In genomic region chr6:44658571-44658970, GRCh38 we compare ENCODE assay signal across 18 cellular contexts.
A peak's percentile ranks its signal among the peaks of the same experiment; 100 is the strongest.
DNase-seq lines count a peak whose midpoint lies in the region; ATAC-seq and TF ChIP-seq lines count a peak whose summit lies in the region.
"Had no signal": no experiment of that assay in that cellular context is flagged by ENCODE, and none has a peak within 500 bp of the region (broad histone marks: within the 10 kb centered on the region; RNA-seq: fewer than 3 reads in every experiment).

No MANE protein-coding gene starts in this region.

- no peak for ATAC-seq in foreskin keratinocyte
- ATAC-seq in mucosa of descending colon: no peak
- ATAC-seq: GM12878, HCT116 had no signal

- peak overlapping the region; percentile 7 for H3K27ac Mint-ChIP-seq in activated T-helper 1 cell treated with anti-CD3 and anti-CD28 coated beads, Interleukin-12 subunit alpha, Interleukin-12 subunit beta, Interleukin-2, Interleukin-4 antibody, amounts not matched to agents 30 ng/mL and 10 ng/mL and 1 ng/mL, durations not matched to agents 14 hours and 24 hours and 36 hours
- no peak overlapping the region for H3K27ac Mint-ChIP-seq in Calu3 (ENCODE audit: unreplicated experiment)
- H3K27ac Mint-ChIP-seq: CD4-positive, alpha-beta memory T cell; HFFc6 had no signal

- no peaks in the 10 kb centered on the region for H3K27me3 ChIP-seq in foreskin keratinocyte

- peaks cover 5% of the 10 kb centered on the region for H3K9me3 Mint-ChIP-seq in activated T-helper 1 cell treated with anti-CD3 and anti-CD28 coated beads, Interleukin-12 subunit alpha, Interleukin-12 subunit beta, Interleukin-2, Interleukin-4 antibody, amounts not matched to agents 30 ng/mL and 10 ng/mL and 1 ng/mL, durations not matched to agents 14 hours and 24 hours and 36 hours
- H3K9me3 Mint-ChIP-seq in Calu3 (ENCODE audit: low read depth, unreplicated experiment): peaks cover 3% of the 10 kb centered on the region
- H3K9me3 Mint-ChIP-seq: HFFc6 had no signal

- H3K4me3 Mint-ChIP-seq in activated T-helper 1 cell treated with anti-CD3 and anti-CD28 coated beads, Interleukin-12 subunit alpha, Interleukin-12 subunit beta, Interleukin-2, Interleukin-4 antibody, amounts not matched to agents 30 ng/mL and 10 ng/mL and 1 ng/mL, durations not matched to agents 14 hours and 24 hours and 36 hours: no peak overlapping the region
- H3K4me3 Mint-ChIP-seq in Calu3 (ENCODE audit: low read depth, unreplicated experiment): no peak overlapping the region
- H3K4me3 Mint-ChIP-seq: CD4-positive, alpha-beta memory T cell; H9; HFFc6 had no signal

- H3K27ac ChIP-seq in HEK293 (ENCODE audit: extremely low read depth, low read depth, low read length): no peak overlapping the region
- peak overlapping the region; percentile 20 for H3K27ac ChIP-seq in foreskin keratinocyte
- H3K27ac ChIP-seq: GM23248 had no signal

- CTCF ChIA-PET in HEK293 (lab: Yijun Ruan, JAX) (interaction anchor here (0.7 to 2.4 kb wide), 3 partner anchors 28 to 1040 kb away, joined by 3 to 11 read pairs (median 3); no protein-coding TSS in a partner anchor), Calu3 (lab: Charles Lee) (interaction anchor here (1.4 kb wide), 1 partner anchor 9 kb away, joined by 4 read pairs; no protein-coding TSS in a partner anchor)

- H3K9me3 ChIP-seq in HEK293 (ENCODE audit: control insufficient read depth, insufficient read depth, low read depth, low read length): no peaks in the 10 kb centered on the region
- H3K9me3 ChIP-seq in mucosa of descending colon: no peaks in the 10 kb centered on the region

- DNase-seq in activated T-helper 1 cell treated with anti-CD3 and anti-CD28 coated beads, Interleukin-12 subunit alpha, Interleukin-12 subunit beta, Interleukin-2, Interleukin-4 antibody, amounts not matched to agents 30 ng/mL and 10 ng/mL and 1 ng/mL, durations not matched to agents 14 hours and 24 hours and 36 hours (ENCODE audit: low spot score): no peak
- no peak for DNase-seq in foreskin keratinocyte
- no peak for DNase-seq in Calu3
- DNase-seq in cerebellum (ENCODE audit: low spot score): no peak
- no peak for DNase-seq in mucosa of descending colon
- DNase-seq: C1 segment of cervical spinal cord; CD4-positive, alpha-beta memory T cell; COR-L47; DMS 273 treated with DMSO at 0.1 percent for 48 hours; DMS79; EL; GDM1; GM23248; H9; HFFc6 had no signal

- no peaks in the 10 kb centered on the region for H3K27me3 Mint-ChIP-seq in activated T-helper 1 cell treated with anti-CD3 and anti-CD28 coated beads, Interleukin-12 subunit alpha, Interleukin-12 subunit beta, Interleukin-2, Interleukin-4 antibody, amounts not matched to agents 30 ng/mL and 10 ng/mL and 1 ng/mL, durations not matched to agents 14 hours and 24 hours and 36 hours (ENCODE audit: insufficient read depth)
- peaks cover 73% of the 10 kb centered on the region for H3K27me3 Mint-ChIP-seq in Calu3 (ENCODE audit: unreplicated experiment)

- BruUV-seq in Calu3 (replicated peaks; lab: Mats Ljungman, UMichigan): no TSS peak

- no peaks in the 10 kb centered on the region for H3K36me3 Mint-ChIP-seq in activated T-helper 1 cell treated with anti-CD3 and anti-CD28 coated beads, Interleukin-12 subunit alpha, Interleukin-12 subunit beta, Interleukin-2, Interleukin-4 antibody, amounts not matched to agents 30 ng/mL and 10 ng/mL and 1 ng/mL, durations not matched to agents 14 hours and 24 hours and 36 hours (ENCODE audit: low read depth)
- H3K36me3 Mint-ChIP-seq in Calu3 (ENCODE audit: insufficient read depth, unreplicated experiment): no peaks in the 10 kb centered on the region
- H3K36me3 Mint-ChIP-seq: CD4-positive, alpha-beta memory T cell had no signal

- H3K4me3 ChIP-seq in HEK293 (ENCODE audit: low read depth, low read length) (no peak overlapping the region), mucosa of descending colon (no peak overlapping the region)
- H3K4me3 ChIP-seq: GM12878, GM23248 had no signal

- H3K4me1 Mint-ChIP-seq in activated T-helper 1 cell treated with anti-CD3 and anti-CD28 coated beads, Interleukin-12 subunit alpha, Interleukin-12 subunit beta, Interleukin-2, Interleukin-4 antibody, amounts not matched to agents 30 ng/mL and 10 ng/mL and 1 ng/mL, durations not matched to agents 14 hours and 24 hours and 36 hours (ENCODE audit: low read depth): peaks cover 8% of the 10 kb centered on the region
- H3K4me1 Mint-ChIP-seq in Calu3 (ENCODE audit: low read depth, unreplicated experiment): peaks cover 17% of the 10 kb centered on the region

- POLR2A ChIA-PET in HEK293 (lab: Yijun Ruan, JAX): no interaction called here

- no peaks in the 10 kb centered on the region for H3K36me3 ChIP-seq in HEK293 (ENCODE audit: control insufficient read depth in 2 of 2, insufficient read depth in 1 of 2, low read length in 2 of 2)
- H3K36me3 ChIP-seq in mucosa of descending colon (ENCODE audit: low read depth): no peaks in the 10 kb centered on the region

- TF ChIP-seq CTCF in HEK293 (tag by site-specific recombination; IDR thresholded peaks at IDR 0.05) (no peak), foreskin keratinocyte (conservative IDR thresholded peaks at IDR 0.05) (no peak), Calu3 (IDR thresholded peaks at IDR 0.05; ENCODE audit: unreplicated experiment) (no peak), mucosa of descending colon (IDR thresholded peaks at IDR 0.05) (no peak)

- H3K4me1 ChIP-seq in HEK293 (ENCODE audit: control insufficient read depth, insufficient read depth, low read length) (peaks cover 15% of the 10 kb centered on the region), foreskin keratinocyte (peaks cover 28% of the 10 kb centered on the region), mucosa of descending colon (ENCODE audit: low read depth) (peaks cover 4% of the 10 kb centered on the region)

- intact Hi-C loops in activated T-helper 1 cell treated with anti-CD3 and anti-CD28 coated beads, Interleukin-12 subunit alpha, Interleukin-12 subunit beta, Interleukin-2, Interleukin-4 antibody, amounts not matched to agents 30 ng/mL and 10 ng/mL and 1 ng/mL, durations not matched to agents 14 hours and 24 hours and 36 hours (cut with micrococcal nuclease): loop anchor here (5.0 to 10.0 kb wide), 2 partner anchors 276 to 549 kb away; no protein-coding TSS in a partner anchor
- intact Hi-C loops in Calu3 (cut with micrococcal nuclease; ENCODE audit: unreplicated experiment): loop anchor here (5.0 kb wide), 2 partner anchors 719 to 1054 kb away; partner anchors contain the start of gene SUPT3H
- intact Hi-C loops in mucosa of descending colon (cut with DNase I, micrococcal nuclease): loop anchor here (10.0 kb wide), 2 partner anchors 1056 to 1266 kb away; no protein-coding TSS in a partner anchor

TF ChIP-seq in HEK293, 187 proteins besides CTCF, POLR2A, EP300 and RAD21 (continues in another document):
- TF ChIP-seq ZNF148 (tag by site-specific recombination; IDR thresholded peaks at IDR 0.05; ENCODE audit: borderline replicate concordance): no peak
- no peak for TF ChIP-seq ZNF571 (tag by site-specific recombination; IDR thresholded peaks at IDR 0.05)
- no peak for TF ChIP-seq ZNF623 (tag by site-specific recombination; IDR thresholded peaks at IDR 0.05)
- no peak for TF ChIP-seq GLI2 (tag by site-specific recombination; IDR thresholded peaks at IDR 0.05; ENCODE audit: borderline replicate concordance, low read depth)
- peak; percentile 81; the same call in 1 of the 2 replicates for TF ChIP-seq ZNF280D (tag by site-specific recombination; IDR thresholded peaks at IDR 0.05)
- TF ChIP-seq ZNF302 (tag by site-specific recombination; IDR thresholded peaks at IDR 0.05; ENCODE audit: low read depth): no peak
